ENCODE assay signal across 20 cellular contexts in genomic region chr5:175895215-175895614, GRCh38.
DNase-seq lines count a peak whose midpoint lies in the region; ATAC-seq and TF ChIP-seq lines count a peak whose summit lies in the region.
"Had no signal": no experiment of that assay in that cellular context is flagged by ENCODE, and none has a peak within 500 bp of the region (broad histone marks: within the 10 kb centered on the region; RNA-seq: fewer than 3 reads in every experiment).

No MANE protein-coding gene starts in this region.

- H3K27me3 Mint-ChIP-seq in activated naive CD4-positive, alpha-beta T cell treated with anti-CD3 and anti-CD28 coated beads, Interleukin-2, amount 10 ng/mL, durations not matched to agents 7 days and 5 days, result peaks cover 64% of the 10 kb centered on the region
- H3K27me3 Mint-ChIP-seq in effector memory CD8-positive, alpha-beta T cell, result no peaks in the 10 kb centered on the region
- H3K27me3 Mint-ChIP-seq: T-cell had no signal

- no peaks in the 10 kb centered on the region for H3K79me2 ChIP-seq in Loucy (ENCODE audit: insufficient read depth, low read length)

- H3K9ac ChIP-seq in Loucy (ENCODE audit: low read depth, low read length, poor library complexity, severe bottlenecking), result no peak overlapping the region

- CTCF ChIA-PET in activated naive CD4-positive, alpha-beta T cell treated with anti-CD3 and anti-CD28 coated beads, Interleukin-2, amount 10 ng/mL, durations not matched to agents 7 days and 5 days (lab: Charles Lee), result interaction anchor here (1.4 kb wide), 1 partner anchor 164 kb away, joined by 3 read pairs; no protein-coding TSS in a partner anchor

- H3K9me2 ChIP-seq in Loucy (replicated peaks; ENCODE audit: low read depth, low read length), result no peaks in the 10 kb centered on the region

- H3K9me3 Mint-ChIP-seq in activated naive CD4-positive, alpha-beta T cell treated with anti-CD3 and anti-CD28 coated beads, Interleukin-2, amount 10 ng/mL, durations not matched to agents 7 days and 5 days, result no peaks in the 10 kb centered on the region
- H3K9me3 Mint-ChIP-seq in effector memory CD8-positive, alpha-beta T cell, result no peaks in the 10 kb centered on the region
- no peaks in the 10 kb centered on the region for H3K9me3 Mint-ChIP-seq in stimulated activated effector memory CD8-positive, alpha-beta T cell treated with anti-CD3 and anti-CD28 coated beads, Interleukin-12 subunit alpha, Interleukin-12 subunit beta, amount 100 ng/mL, for 72 hours
- H3K9me3 Mint-ChIP-seq: activated naive CD4-positive, alpha-beta T cell treated with anti-CD3 and anti-CD28 coated beads, Interleukin-2, amount 50 U/mL, for 72 hours; activated T-cell treated with anti-CD3 and anti-CD28 coated beads, Interleukin-2, amount 50 U/mL, for 72 hours; HFFc6; neural crest cell; T-cell had no signal

- no peak for TF ChIP-seq CTCF in Loucy (conservative IDR thresholded peaks at IDR 0.05; ENCODE audit: low read length)

- H2AFZ ChIP-seq in Loucy (ENCODE audit: low read length), result no peak overlapping the region

- peaks cover 18% of the 10 kb centered on the region for H3K27me3 ChIP-seq in Loucy (ENCODE audit: insufficient read depth, low read length, poor library complexity, severe bottlenecking)
- H3K27me3 ChIP-seq: ascending aorta, BE2C, SJCRH30 had no signal

- H3K9me3 ChIP-seq in Loucy (ENCODE audit: insufficient read depth, low read depth, low read length), result no peaks in the 10 kb centered on the region
- H3K9me3 ChIP-seq: ascending aorta, BE2C, SJCRH30, suprapubic skin had no signal

- H3K36me3 Mint-ChIP-seq in activated naive CD4-positive, alpha-beta T cell treated with anti-CD3 and anti-CD28 coated beads, Interleukin-2, amount 10 ng/mL, durations not matched to agents 7 days and 5 days, result no peaks in the 10 kb centered on the region
- H3K36me3 Mint-ChIP-seq in effector memory CD8-positive, alpha-beta T cell (ENCODE audit: insufficient read depth), result no peaks in the 10 kb centered on the region
- no peaks in the 10 kb centered on the region for H3K36me3 Mint-ChIP-seq in stimulated activated effector memory CD8-positive, alpha-beta T cell treated with anti-CD3 and anti-CD28 coated beads, Interleukin-12 subunit alpha, Interleukin-12 subunit beta, amount 100 ng/mL, for 72 hours
- H3K36me3 Mint-ChIP-seq: activated naive CD4-positive, alpha-beta T cell treated with anti-CD3 and anti-CD28 coated beads, Interleukin-2, amount 50 U/mL, for 72 hours had no signal

- no peaks in the 10 kb centered on the region for H4K20me1 ChIP-seq in Loucy (ENCODE audit: insufficient read depth, low read length, poor library complexity, severe bottlenecking)

- H3K4me1 ChIP-seq in Loucy (ENCODE audit: insufficient read depth, low read length, poor library complexity, severe bottlenecking), result peaks cover 14% of the 10 kb centered on the region
- H3K4me1 ChIP-seq: ascending aorta, SJCRH30, suprapubic skin had no signal

- peak overlapping the region; percentile 76 for H3K4me2 ChIP-seq in Loucy (ENCODE audit: low read depth, low read length, poor library complexity, severe bottlenecking)

- H3K27ac Mint-ChIP-seq in activated naive CD4-positive, alpha-beta T cell treated with anti-CD3 and anti-CD28 coated beads, Interleukin-2, amount 10 ng/mL, durations not matched to agents 7 days and 5 days, result no peak overlapping the region
- H3K27ac Mint-ChIP-seq in effector memory CD8-positive, alpha-beta T cell, result peak overlapping the region; percentile 44 to 80
- peak overlapping the region; percentile 67 for H3K27ac Mint-ChIP-seq in stimulated activated effector memory CD8-positive, alpha-beta T cell treated with anti-CD3 and anti-CD28 coated beads, Interleukin-12 subunit alpha, Interleukin-12 subunit beta, amount 100 ng/mL, for 72 hours
- H3K27ac Mint-ChIP-seq: HFFc6 had no signal

- no peaks in the 10 kb centered on the region for H3F3A ChIP-seq in Loucy (ENCODE audit: low read depth)

- H3K4me3 ChIP-seq in Loucy (ENCODE audit: low read length, poor library complexity, severe bottlenecking), result peak overlapping the region; percentile 63
- H3K4me3 ChIP-seq: ascending aorta, SJCRH30, suprapubic skin had no signal

- H3K4me1 Mint-ChIP-seq in activated naive CD4-positive, alpha-beta T cell treated with anti-CD3 and anti-CD28 coated beads, Interleukin-2, amount 10 ng/mL, durations not matched to agents 7 days and 5 days, result peaks cover 37% of the 10 kb centered on the region
- peaks cover 5 to 29% of the 10 kb centered on the region in 2 donors for H3K4me1 Mint-ChIP-seq in effector memory CD8-positive, alpha-beta T cell (ENCODE audit: low read depth in 2 of 2)
- peaks cover 25% of the 10 kb centered on the region for H3K4me1 Mint-ChIP-seq in stimulated activated effector memory CD8-positive, alpha-beta T cell treated with anti-CD3 and anti-CD28 coated beads, Interleukin-12 subunit alpha, Interleukin-12 subunit beta, amount 100 ng/mL, for 72 hours
- H3K4me1 Mint-ChIP-seq: neural crest cell had no signal

- no peak overlapping the region for H3K4me3 Mint-ChIP-seq in activated naive CD4-positive, alpha-beta T cell treated with anti-CD3 and anti-CD28 coated beads, Interleukin-2, amount 10 ng/mL, durations not matched to agents 7 days and 5 days
- H3K4me3 Mint-ChIP-seq in effector memory CD8-positive, alpha-beta T cell, result peak overlapping the region in 1 of 2 donors; percentile 79
- peak overlapping the region; percentile 63 for H3K4me3 Mint-ChIP-seq in stimulated activated effector memory CD8-positive, alpha-beta T cell treated with anti-CD3 and anti-CD28 coated beads, Interleukin-12 subunit alpha, Interleukin-12 subunit beta, amount 100 ng/mL, for 72 hours
- H3K4me3 Mint-ChIP-seq: HFFc6, neural crest cell had no signal

- ATAC-seq in effector memory CD8-positive, alpha-beta T cell (replicated peaks), result no peak
- no peak for ATAC-seq in stimulated activated effector memory CD8-positive, alpha-beta T cell treated with anti-CD3 and anti-CD28 coated beads, Interleukin-12 subunit alpha, Interleukin-12 subunit beta, amount 100 ng/mL, for 72 hours
- ATAC-seq in HG02973 (IDR thresholded peaks at IDR 0.05; ENCODE audit: unreplicated experiment), result no peak

- no peaks in the 10 kb centered on the region for H3K36me3 ChIP-seq in Loucy (ENCODE audit: insufficient read depth, low read length)
- H3K36me3 ChIP-seq: ascending aorta, BE2C, SJCRH30, suprapubic skin had no signal

- peak; percentile 15 for DNase-seq in activated naive CD4-positive, alpha-beta T cell treated with anti-CD3 and anti-CD28 coated beads, Interleukin-2, amount 10 ng/mL, durations not matched to agents 7 days and 5 days
- DNase-seq in activated naive CD4-positive, alpha-beta T cell (lab: John Stamatoyannopoulos, UW), result no peak
- no peak for DNase-seq in effector memory CD8-positive, alpha-beta T cell
- DNase-seq in stimulated activated effector memory CD8-positive, alpha-beta T cell treated with anti-CD3 and anti-CD28 coated beads, Interleukin-12 subunit alpha, Interleukin-12 subunit beta, amount 100 ng/mL, for 72 hours (ENCODE audit: low spot score in 2 of 2), result no peak
- DNase-seq in DMS79 treated with DMSO at 0.1 percent for 48 hours (lab: John Stamatoyannopoulos, UW), result no peak
- no peak for DNase-seq in activated CD8-positive, alpha-beta memory T cell treated with anti-CD3 and anti-CD28 coated beads, Interleukin-2, amount 50 U/mL, for 4 hours
- DNase-seq: BE2C, HFFc6, MM.1S, NCI-H1436 treated with DMSO at 0.1 percent for 48 hours, NCI-H510A treated with DMSO at 0.1 percent for 48 hours had no signal
